Comparison of ENCODE assay signal across 32 cellular contexts in genomic region chr5:153777681-153778080, GRCh38.
DNase-seq lines count a peak whose midpoint lies in the region; ATAC-seq and TF ChIP-seq lines count a peak whose summit lies in the region.
"Had no signal": no experiment of that assay in that cellular context is flagged by ENCODE, and none has a peak within 500 bp of the region (broad histone marks: within the 10 kb centered on the region; RNA-seq: fewer than 3 reads in every experiment).

No MANE protein-coding gene starts in this region.

- H2AFZ ChIP-seq in SK-N-SH (ENCODE audit: low read depth): no peak overlapping the region
- H2AFZ ChIP-seq: parathyroid adenoma, PC-9 had no signal

- H3K4me3 ChIP-seq in SK-N-SH (ENCODE audit: low read depth in 2 of 2, low read length in 1 of 2): no peak overlapping the region
- H3K4me3 ChIP-seq: GM12878, lower lobe of right lung, PC-9, right atrium auricular region, smooth muscle cell, testis had no signal

- no peaks in the 10 kb centered on the region for H3K79me2 ChIP-seq in SK-N-SH (ENCODE audit: insufficient read depth)
- H3K79me2 ChIP-seq: parathyroid adenoma had no signal

- H3K27ac ChIP-seq in SK-N-SH (ENCODE audit: low read depth in 2 of 2, low read length in 1 of 2): peak overlapping the region in 1 of 2 experiments; percentile 94; a peak in 2 of 4 replicates
- H3K27ac ChIP-seq: lower lobe of right lung, parathyroid adenoma, PC-9, right atrium auricular region, testis had no signal

- H3K4me1 Mint-ChIP-seq in type B pancreatic cell (ENCODE audit: unreplicated experiment): peaks cover 15% of the 10 kb centered on the region
- H3K4me1 Mint-ChIP-seq: activated CD8-positive, alpha-beta memory T cell treated with anti-CD3 and anti-CD28 coated beads, Interleukin-2, amount 10 ng/mL, durations not matched to agents 7 days and 5 days; activated naive CD8-positive, alpha-beta T cell treated with anti-CD3 and anti-CD28 coated beads, Interleukin-2, amount 50 U/mL, for 24 hours; natural killer cell had no signal

- peak overlapping the region; percentile 41 for H3K4me3 Mint-ChIP-seq in type B pancreatic cell
- H3K4me3 Mint-ChIP-seq: activated CD8-positive, alpha-beta memory T cell treated with anti-CD3 and anti-CD28 coated beads, Interleukin-2, amount 10 ng/mL, durations not matched to agents 7 days and 5 days; activated naive CD8-positive, alpha-beta T cell treated with anti-CD3 and anti-CD28 coated beads, Interleukin-2, amount 50 U/mL, for 24 hours; CD4-positive, alpha-beta T cell; effector memory CD8-positive, alpha-beta T cell; natural killer cell had no signal

- DNase-seq in NCI-H524 (lab: John Stamatoyannopoulos, UW) (peak; percentile 17 to 51), NCI-H524 treated with DMSO at 0.1 percent for 48 hours (lab: John Stamatoyannopoulos, UW) (no peak), SK-N-SH (peak; percentile 73), left kidney (ENCODE audit: low read depth, low spot score) (peak; percentile 71), type B pancreatic cell (ENCODE audit: extremely low spot score, unreplicated experiment) (no peak), CD1c-positive myeloid dendritic cell (ENCODE audit: extremely low spot score) (no peak)
- DNase-seq: activated CD4-positive, alpha-beta T cell treated with anti-CD3 and anti-CD28 coated beads, Interleukin-2, amount 50 U/mL, for 4 hours; activated CD8-positive, alpha-beta memory T cell treated with anti-CD3 and anti-CD28 coated beads, Interleukin-2, amount 10 ng/mL, durations not matched to agents 7 days and 5 days; activated naive CD8-positive, alpha-beta T cell treated with anti-CD3 and anti-CD28 coated beads, Interleukin-2, amount 50 U/mL, for 24 hours; activated T-cell treated with anti-CD3 and anti-CD28 coated beads, Interleukin-2, amount 50 U/mL, for 48 hours; CD4-positive, alpha-beta T cell; central memory CD4-positive, alpha-beta T cell; cortex of kidney; effector memory CD8-positive, alpha-beta T cell; erythroblast; kidney; lower lobe of right lung; natural killer cell; NCI-H1092 treated with DMSO at 0.1 percent for 48 hours; NCI-H2171; PC-9; stimulated activated CD4-positive, alpha-beta T cell treated with anti-CD3 and anti-CD28 coated beads, Interleukin-1b, Interleukin-23, amount 100 ng/mL, for 48 hours; stimulated activated naive CD8-positive, alpha-beta T cell treated with anti-CD3 and anti-CD28 coated beads, Interleukin-15, Interleukin-2, amounts not matched to agents 100 U/mL and 50 U/mL, for 24 hours; T-helper 2 cell; testis had no signal

- H3K27me3 ChIP-seq in SK-N-SH (ENCODE audit: insufficient read depth): no peaks in the 10 kb centered on the region
- H3K27me3 ChIP-seq: right atrium auricular region, testis had no signal

- TF ChIP-seq EP300 in SK-N-SH (IDR thresholded peaks at IDR 0.05; ENCODE audit: borderline replicate concordance in 1 of 2, low read depth in 1 of 2, low read length in 1 of 2): peak in 1 of 2 experiments; percentile 59; a peak in 1 of 4 replicates

- TF ChIP-seq CTCF in SK-N-SH (IDR thresholded peaks at IDR 0.05) (no peak), type B pancreatic cell (conservative IDR thresholded peaks at IDR 0.05) (no peak)

- POLR2A ChIA-PET in SK-N-SH (lab: Yijun Ruan, JAX): interaction anchor here (1.2 kb wide), 1 partner anchor 127 kb away, joined by 3 read pairs; no protein-coding TSS in a partner anchor

- H3F3A ChIP-seq in SK-N-SH (replicated peaks; ENCODE audit: insufficient read depth): no peaks in the 10 kb centered on the region

- H4K20me1 ChIP-seq in SK-N-SH (ENCODE audit: insufficient read depth): no peaks in the 10 kb centered on the region

- no peaks in the 10 kb centered on the region for H3K9me3 ChIP-seq in SK-N-SH
- H3K9me3 ChIP-seq: lower lobe of right lung, right atrium auricular region, testis had no signal

- no peak overlapping the region for H3K4me2 ChIP-seq in SK-N-SH
- H3K4me2 ChIP-seq: PC-9, smooth muscle cell had no signal

- no peaks in the 10 kb centered on the region for H3K9me3 Mint-ChIP-seq in type B pancreatic cell
- H3K9me3 Mint-ChIP-seq: activated naive CD8-positive, alpha-beta T cell treated with anti-CD3 and anti-CD28 coated beads, Interleukin-2, amount 50 U/mL, for 24 hours; natural killer cell had no signal

- no peaks in the 10 kb centered on the region for H3K36me3 Mint-ChIP-seq in type B pancreatic cell
- H3K36me3 Mint-ChIP-seq: activated CD8-positive, alpha-beta memory T cell treated with anti-CD3 and anti-CD28 coated beads, Interleukin-2, amount 10 ng/mL, durations not matched to agents 7 days and 5 days; natural killer cell had no signal

- H3K9me2 ChIP-seq in SK-N-SH: no peaks in the 10 kb centered on the region

- H3K27ac Mint-ChIP-seq in type B pancreatic cell: peak overlapping the region; percentile 28
- H3K27ac Mint-ChIP-seq: activated CD8-positive, alpha-beta memory T cell treated with anti-CD3 and anti-CD28 coated beads, Interleukin-2, amount 10 ng/mL, durations not matched to agents 7 days and 5 days; activated naive CD8-positive, alpha-beta T cell treated with anti-CD3 and anti-CD28 coated beads, Interleukin-2, amount 50 U/mL, for 24 hours; CD4-positive, alpha-beta T cell; effector memory CD8-positive, alpha-beta T cell; natural killer cell had no signal

- H3K27me3 Mint-ChIP-seq in type B pancreatic cell: peaks cover 7% of the 10 kb centered on the region
- H3K27me3 Mint-ChIP-seq: activated CD8-positive, alpha-beta memory T cell treated with anti-CD3 and anti-CD28 coated beads, Interleukin-2, amount 10 ng/mL, durations not matched to agents 7 days and 5 days; activated naive CD8-positive, alpha-beta T cell treated with anti-CD3 and anti-CD28 coated beads, Interleukin-2, amount 50 U/mL, for 24 hours had no signal

- 0% methylated on average over 1 of the region's 1 CpG for WGBS in SK-N-SH (ENCODE audit: low lambda C conversion rate)

- H3K36me3 ChIP-seq in SK-N-SH (replicated peaks in 1 of 2; ENCODE audit: control insufficient read depth in 1 of 2, insufficient read depth in 2 of 2, low read length in 1 of 2): no peaks in the 10 kb centered on the region
- H3K36me3 ChIP-seq: lower lobe of right lung, right atrium auricular region had no signal

- peak; percentile 45 for TF ChIP-seq RAD21 in SK-N-SH (IDR thresholded peaks at IDR 0.05; ENCODE audit: low read length)

- H3K4me1 ChIP-seq in SK-N-SH (ENCODE audit: control insufficient read depth in 1 of 2, insufficient read depth in 2 of 2, low read depth in 1 of 2, low read length in 1 of 2): peaks cover 0 to 34% of the 10 kb centered on the region in 2 experiments; a peak in 2 of 4 replicates
- H3K4me1 ChIP-seq: lower lobe of right lung, parathyroid adenoma, right atrium auricular region, testis had no signal

- no peak overlapping the region for H3K9ac ChIP-seq in SK-N-SH
- H3K9ac ChIP-seq: parathyroid adenoma had no signal

- ATAC-seq in GM18868 (IDR thresholded peaks at IDR 0.05; ENCODE audit: unreplicated experiment) (no peak), HG03108 (IDR thresholded peaks at IDR 0.05; ENCODE audit: unreplicated experiment) (no peak)
- ATAC-seq: activated CD4-positive, CD25-positive, alpha-beta regulatory T cell treated with anti-CD3 and anti-CD28 coated beads, Interleukin-2, amount 50 U/mL, for 24 hours; activated CD8-positive, alpha-beta memory T cell treated with anti-CD3 and anti-CD28 coated beads, Interleukin-2, amount 10 ng/mL, durations not matched to agents 7 days and 5 days; activated naive CD8-positive, alpha-beta T cell treated with anti-CD3 and anti-CD28 coated beads, Interleukin-2, amount 50 U/mL, for 24 hours; effector memory CD8-positive, alpha-beta T cell; GM12878; lower lobe of right lung; natural killer cell; stimulated activated naive CD8-positive, alpha-beta T cell treated with anti-CD3 and anti-CD28 coated beads, Interleukin-15, Interleukin-2, amounts not matched to agents 100 U/mL and 50 U/mL, for 24 hours had no signal

- CTCF ChIA-PET in SK-N-SH (lab: Yijun Ruan, JAX): no interaction called here

TF ChIP-seq in SK-N-SH, 30 proteins besides CTCF, POLR2A, EP300 and RAD21:
- TF ChIP-seq PBX3 (IDR thresholded peaks at IDR 0.05): peak; percentile 17; the same call in 1 of the 2 replicates
- peak; percentile 64 for TF ChIP-seq CHD2 (IDR thresholded peaks at IDR 0.05; ENCODE audit: low read length, partially characterized antibody)
- TF ChIP-seq NFIC (IDR thresholded peaks at IDR 0.05; ENCODE audit: borderline replicate concordance): no peak
- 0 out of 2 replicates have a peak, but pooled peaks have one; percentile 9 for TF ChIP-seq TCF12 (IDR thresholded peaks at IDR 0.05)
- peak; percentile 66 for TF ChIP-seq GATA2 (CRISPR knock-in tag; IDR thresholded peaks at IDR 0.05)
- peak; percentile 23; the same call in 1 of the 2 replicates for TF ChIP-seq MXI1 (IDR thresholded peaks at IDR 0.05; ENCODE audit: low read depth, low read length)
- TF ChIP-seq FOXJ3 (CRISPR knock-in tag; IDR thresholded peaks at IDR 0.05): peak; percentile 78; the same call in 1 of the 2 replicates
- no peak for TF ChIP-seq TEAD4 (IDR thresholded peaks at IDR 0.05; ENCODE audit: borderline replicate concordance, insufficient read depth)

Comparison
In these comparisons a context has a peak if more than half of its experiments do, and no peak if none do; other contexts are left out.
1. DNase-seq: peak in NCI-H524 (2 of 2), SK-N-SH (single experiment) and left kidney (single experiment); none in NCI-H524 treated with DMSO at 0.1 percent for 48 hours (single experiment), type B pancreatic cell (single experiment) and CD1c-positive myeloid dendritic cell (single experiment).